Comparison of ENCODE assay signal across 8 cellular contexts in genomic region chr14:64504310-64504896, GRCh38. TPM values are rescaled to one million over a fixed set of nuclear protein-coding genes. Genes with fewer than 3 reads are reported as not detected.
DNase-seq lines count a peak whose midpoint lies in the region; ATAC-seq and TF ChIP-seq lines count a peak whose summit lies in the region.

Gene ZBTB1 (plus strand): TSS chr14:64504770. CDS start chr14:64521505, 16,735 bp downstream.

- CTCF ChIA-PET in Panc1 (lab: Charles Lee): no interaction called here

- in situ Hi-C loops in Panc1 (cut with HindIII; ENCODE audit: low pct_unique_long_range_greater_than_20kb, low sequenced_read_pairs): no loop called here

- POLR2A ChIA-PET in Panc1 (lab: Charles Lee): interaction anchor here (0.6 to 0.7 kb wide), 3 partner anchors 61 to 325 kb away, joined by 4 to 6 read pairs (median 5); no protein-coding TSS in a partner anchor

- TF ChIP-seq RAD21 in Ishikawa (IDR thresholded peaks at IDR 0.05; ENCODE audit: low read depth): no peak

- peak within 1 kb of the TSS; percentile 100 for H3K27ac ChIP-seq in CD4-positive, CD25-positive, alpha-beta regulatory T cell (ENCODE audit: insufficient read depth, low read length, poor library complexity, severe bottlenecking)
- H3K27ac ChIP-seq in Panc1 (ENCODE audit: low read length): peak within 1 kb of the TSS; percentile 91
- peak within 1 kb of the TSS; percentile 91 to 100 (median 97) for H3K27ac ChIP-seq in esophagus muscularis mucosa (replicated peaks in 1 of 4)

- no peaks in the 10 kb centered on the region for H3K9me3 ChIP-seq in CD4-positive, CD25-positive, alpha-beta regulatory T cell (ENCODE audit: control insufficient read depth in 2 of 2, low read length in 2 of 2)
- no peaks in the 10 kb centered on the region for H3K9me3 ChIP-seq in Panc1 (ENCODE audit: control insufficient read depth, insufficient read depth, low read depth, low read length)
- H3K9me3 ChIP-seq in esophagus muscularis mucosa: no peaks in the 10 kb centered on the region

- no peaks in the 10 kb centered on the region for H3K36me3 ChIP-seq in CD4-positive, CD25-positive, alpha-beta regulatory T cell (ENCODE audit: control insufficient read depth, insufficient read depth, low read length)
- H3K36me3 ChIP-seq in Panc1 (ENCODE audit: control insufficient read depth, insufficient read depth, low read length) (peaks cover 9% of the 10 kb centered on the region; the same call in 1 of the 2 replicates), esophagus muscularis mucosa (no peaks in the 10 kb centered on the region)

- H3K27me3 Mint-ChIP-seq in CD4-positive, CD25-positive, alpha-beta regulatory T cell: peaks cover 8% of the 10 kb centered on the region

- no TSS peak for BruUV-seq in Panc1 (replicated peaks; lab: Mats Ljungman, UMichigan)

- intact Hi-C loops in Panc1 (cut with micrococcal nuclease; ENCODE audit: unreplicated experiment) (no loop called here), esophagus muscularis mucosa (cut with DNase I) (loop anchor here (10.0 kb wide), 1 partner anchor 170 kb away; no protein-coding TSS in a partner anchor)

- peaks cover 9% of the 10 kb centered on the region for H3K36me3 Mint-ChIP-seq in CD4-positive, CD25-positive, alpha-beta regulatory T cell

- peak within 1 kb of the TSS; percentile 90 to 100 (median 96) for H3K4me3 Mint-ChIP-seq in CD4-positive, CD25-positive, alpha-beta regulatory T cell

- 0% methylated on average over 21 of the region's 63 CpGs for WGBS in esophagus muscularis mucosa

- peak within 1 kb of the TSS; percentile 94 to 100 (median 100) for H3K27ac Mint-ChIP-seq in CD4-positive, CD25-positive, alpha-beta regulatory T cell

- peak; percentile 42; the same call in 1 of the 2 replicates for TF ChIP-seq EP300 in Ishikawa (IDR thresholded peaks at IDR 0.05; ENCODE audit: borderline replicate concordance)
- no peak for TF ChIP-seq EP300 in esophagus muscularis mucosa (IDR thresholded peaks at IDR 0.05)

- H3K4me3 ChIP-seq in CD4-positive, CD25-positive, alpha-beta regulatory T cell (ENCODE audit: low read depth, low read length): peak within 1 kb of the TSS; percentile 94
- H3K4me3 ChIP-seq in Panc1 (ENCODE audit: low read depth in 2 of 2, low read length in 2 of 2) (peak within 1 kb of the TSS; percentile 83 to 94), esophagus muscularis mucosa (peak within 1 kb of the TSS; percentile 84 to 98 (median 86))

- H3K4me1 Mint-ChIP-seq in CD4-positive, CD25-positive, alpha-beta regulatory T cell: peaks cover 24 to 68% (median 51%) of the 10 kb centered on the region in 4 donors

- peaks cover 0 to 2% (median 0%) of the 10 kb centered on the region in 7 donors for H3K9me3 Mint-ChIP-seq in CD4-positive, CD25-positive, alpha-beta regulatory T cell

- peak; percentile 80 for TF ChIP-seq POLR2A in esophagus muscularis mucosa (IDR thresholded peaks at IDR 0.05; ENCODE audit: low read depth)

- DNase-seq in CD4-positive, CD25-positive, alpha-beta regulatory T cell: peak; percentile 82 to 91 (median 90)
- DNase-seq in Panc1 (ENCODE audit: low read depth, low spot score) (no peak), esophagus muscularis mucosa (ENCODE audit: extremely low spot score) (peak; percentile 95), myocyte (ENCODE audit: low read depth) (peak; percentile 82)
- DNase-seq in activated T-cell treated with anti-CD3 and anti-CD28 coated beads, Interleukin-2, amount 50 U/mL, for 48 hours: peak; percentile 89 to 93
- peak; percentile 65 for DNase-seq in stimulated activated CD8-positive, alpha-beta memory T cell treated with anti-CD3 and anti-CD28 coated beads, Interleukin-7, amount 100 ng/mL, for 24 hours (ENCODE audit: low read depth)

- H3K27me3 ChIP-seq in CD4-positive, CD25-positive, alpha-beta regulatory T cell (ENCODE audit: control insufficient read depth, insufficient read depth, low read length): no peaks in the 10 kb centered on the region
- H3K27me3 ChIP-seq in Panc1 (ENCODE audit: control insufficient read depth, insufficient read depth, low read length): no peaks in the 10 kb centered on the region
- no peaks in the 10 kb centered on the region for H3K27me3 ChIP-seq in esophagus muscularis mucosa

- ATAC-seq in CD4-positive, CD25-positive, alpha-beta regulatory T cell (ENCODE audit: low read depth in 2 of 2): peak; percentile 42
- ATAC-seq in GM21367 (IDR thresholded peaks at IDR 0.05; ENCODE audit: unreplicated experiment): peak; percentile 5
- peak; percentile 80 for ATAC-seq in Panc1

- H3K4me1 ChIP-seq in CD4-positive, CD25-positive, alpha-beta regulatory T cell (ENCODE audit: control insufficient read depth, insufficient read depth, low read length, poor library complexity, severe bottlenecking): peaks cover 74% of the 10 kb centered on the region
- H3K4me1 ChIP-seq in Panc1 (ENCODE audit: control insufficient read depth, insufficient read depth, low read length) (peaks cover 41% of the 10 kb centered on the region), esophagus muscularis mucosa (peaks cover 40 to 70% (median 68%) of the 10 kb centered on the region in 4 donors)

- no peak for TF ChIP-seq CTCF in Panc1 (IDR thresholded peaks at IDR 0.05)
- no peak for TF ChIP-seq CTCF in esophagus muscularis mucosa (IDR thresholded peaks at IDR 0.05)

TF ChIP-seq in Ishikawa, 13 proteins besides CTCF, POLR2A, EP300 and RAD21:
- TF ChIP-seq ZBTB7A (IDR thresholded peaks at IDR 0.05; ENCODE audit: low read depth): peak; percentile 93
- TF ChIP-seq CREB1 (IDR thresholded peaks at IDR 0.05; ENCODE audit: low read depth): no peak; the same call in none of the 2 replicates
- TF ChIP-seq REST (IDR thresholded peaks at IDR 0.05; ENCODE audit: low read depth): no peak
- no peak; the same call in none of the 2 replicates for TF ChIP-seq MAX (IDR thresholded peaks at IDR 0.05)
- TF ChIP-seq USF1 (IDR thresholded peaks at IDR 0.05): no peak
- peak; percentile 52 for TF ChIP-seq CEBPB (IDR thresholded peaks at IDR 0.05)
- no peak for TF ChIP-seq FOXM1 (IDR thresholded peaks at IDR 0.05; ENCODE audit: borderline replicate concordance, low read depth)
- TF ChIP-seq YY1 (IDR thresholded peaks at IDR 0.05; ENCODE audit: low read depth): no peak
- peak; percentile 55 for TF ChIP-seq TAF1 (IDR thresholded peaks at IDR 0.05; ENCODE audit: low read depth)
- no peak; the same call in 1 of the 2 replicates for TF ChIP-seq TCF12 (IDR thresholded peaks at IDR 0.05; ENCODE audit: low read depth)
- peak; percentile 66; the same call in 1 of the 2 replicates for TF ChIP-seq EGR1 (IDR thresholded peaks at IDR 0.05)
- TF ChIP-seq NFIC (IDR thresholded peaks at IDR 0.05): no peak; the same call in 1 of the 2 replicates
- no peak for TF ChIP-seq TEAD4 (IDR thresholded peaks at IDR 0.05)
TF ChIP-seq in Ishikawa: peak in this region for 4.

RNA-seq across cellular contexts. Expression of gene ZBTB1, which starts in this region (rescaled TPM):
- total RNA-seq in CD4-positive, CD25-positive, alpha-beta regulatory T cell: 167 TPM
- polyA plus RNA-seq in CD4-positive, CD25-positive, alpha-beta regulatory T cell: 10 to 100 TPM; 53.5 to 58.6 (median 56.5) TPM
- total RNA-seq in Panc1 (2021; ENCODE audit: unreplicated experiment) (36.1 TPM), esophagus muscularis mucosa (10 to 100 TPM; 31.4 to 41.9 (median 35.3) TPM), myocyte (44.0 and 44.1 TPM in 2 replicates)
- 21.6 TPM for polyA plus RNA-seq in Panc1 (2012; ENCODE audit: insufficient read length)
- polyA plus RNA-seq in myocyte (2012): 18.9 TPM

Comparison
In these comparisons a context has a peak if more than half of its experiments do, and no peak if none do; other contexts are left out.
1. ATAC-seq: peak in every context shown above with its lines; median percentile 80 in Panc1; 42 in CD4-positive, CD25-positive, alpha-beta regulatory T cell; 5 in GM21367.